Comparison of ENCODE assay signal across 1 cellular context in the genomic region with DNA sequence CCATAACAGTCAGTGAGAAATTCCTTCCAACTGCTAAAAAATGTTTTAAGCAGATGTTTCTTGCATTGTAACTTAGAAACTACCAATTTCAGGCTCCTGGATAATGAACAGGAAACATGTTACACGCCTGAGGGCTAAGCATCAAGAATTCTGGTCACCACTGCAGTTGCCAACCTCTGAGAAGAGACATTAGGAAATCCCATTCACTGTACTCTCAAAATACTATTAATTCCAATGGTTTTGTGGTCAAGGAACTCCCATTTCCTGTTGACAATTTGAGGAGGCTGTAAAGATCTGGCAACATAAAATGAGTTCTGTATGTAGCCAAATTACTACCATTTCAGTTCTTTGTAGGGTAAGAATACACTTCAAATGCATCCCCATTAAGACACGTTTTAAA.
TF ChIP-seq lines count a peak whose summit lies in the region.

No MANE protein-coding gene starts in this region.

TF ChIP-seq in IMR-90, 13 proteins besides CTCF, POLR2A, EP300 and RAD21 (continued from another document):
- TF ChIP-seq, protein P1, sequence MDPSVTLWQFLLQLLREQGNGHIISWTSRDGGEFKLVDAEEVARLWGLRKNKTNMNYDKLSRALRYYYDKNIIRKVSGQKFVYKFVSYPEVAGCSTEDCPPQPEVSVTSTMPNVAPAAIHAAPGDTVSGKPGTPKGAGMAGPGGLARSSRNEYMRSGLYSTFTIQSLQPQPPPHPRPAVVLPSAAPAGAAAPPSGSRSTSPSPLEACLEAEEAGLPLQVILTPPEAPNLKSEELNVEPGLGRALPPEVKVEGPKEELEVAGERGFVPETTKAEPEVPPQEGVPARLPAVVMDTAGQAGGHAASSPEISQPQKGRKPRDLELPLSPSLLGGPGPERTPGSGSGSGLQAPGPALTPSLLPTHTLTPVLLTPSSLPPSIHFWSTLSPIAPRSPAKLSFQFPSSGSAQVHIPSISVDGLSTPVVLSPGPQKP (IDR thresholded peaks at IDR 0.05; ENCODE audit: borderline replicate concordance, low read depth, low read length) = no peak
- no peak for TF ChIP-seq MAFK (IDR thresholded peaks at IDR 0.05; ENCODE audit: low read depth, low read length)
